20 cellular contexts compared by ENCODE assay signal in the genomic region with DNA sequence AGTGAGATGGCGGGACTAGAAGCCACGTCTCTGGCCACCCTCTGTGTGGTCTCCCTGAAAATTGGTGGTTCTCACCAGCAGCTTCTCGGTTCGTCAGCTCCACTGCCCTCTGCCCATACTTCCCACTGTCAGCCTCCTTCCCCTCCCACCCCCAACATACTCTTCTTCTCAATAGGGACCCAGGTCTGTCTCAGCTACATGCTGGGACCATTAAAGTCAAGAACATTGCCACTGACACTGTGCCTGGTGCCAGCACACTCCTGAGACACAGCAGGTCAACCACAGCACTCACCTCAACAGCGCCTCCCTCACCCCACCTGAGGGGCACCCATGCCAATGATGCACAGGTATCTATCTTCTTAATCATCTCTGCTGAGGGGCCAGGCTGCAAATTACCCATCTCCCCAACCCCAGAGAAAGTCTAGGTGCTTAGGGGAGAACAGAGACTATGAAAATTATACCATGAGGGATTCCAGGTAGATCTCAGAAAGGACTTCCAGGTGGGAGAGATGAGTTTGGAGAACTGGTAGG. TPM values are rescaled to one million over a fixed set of nuclear protein-coding genes. Genes with fewer than 3 reads are reported as not detected.
DNase-seq lines count a peak whose midpoint lies in the region; ATAC-seq and TF ChIP-seq lines count a peak whose summit lies in the region.
"Had no signal": no experiment of that assay in that cellular context is flagged by ENCODE, and none has a peak within 500 bp of the region (broad histone marks: within the 10 kb centered on the region; RNA-seq: fewer than 3 reads in every experiment).

No MANE protein-coding gene starts in this region.

- peaks cover 31% of the 10 kb centered on the region for H3K27me3 Mint-ChIP-seq in T-helper 17 cell

- peaks cover 4% of the 10 kb centered on the region for H3K36me3 Mint-ChIP-seq in T-helper 17 cell (ENCODE audit: low read depth)

- TF ChIP-seq POLR2A in upper lobe of left lung (IDR thresholded peaks at IDR 0.05) = no peak

- no peaks in the 10 kb centered on the region for H3K9me3 ChIP-seq in left ventricle myocardium inferior (replicated peaks)
- H3K9me3 ChIP-seq in T-helper 17 cell (ENCODE audit: control insufficient read depth, low read length, poor library complexity, severe bottlenecking) = no peaks in the 10 kb centered on the region
- H3K9me3 ChIP-seq in iPS-15b (ENCODE audit: control insufficient read depth, insufficient read depth, low read length) = no peaks in the 10 kb centered on the region
- no peaks in the 10 kb centered on the region for H3K9me3 ChIP-seq in thymus (ENCODE audit: control insufficient read depth)
- no peaks in the 10 kb centered on the region for H3K9me3 ChIP-seq in upper lobe of left lung
- H3K9me3 ChIP-seq: SK-N-SH, thoracic aorta had no signal

- intact Hi-C loops in left ventricle myocardium inferior (cut with micrococcal nuclease) (loop anchor here (5.0 kb wide), 1 partner anchor 168 kb away; no protein-coding TSS in a partner anchor), left cardiac atrium (cut with DNase I) (loop anchor here (5.0 to 10.0 kb wide), 4 partner anchors 83 to 398 kb away; a partner anchor contains a TSS)

- H3K27ac Mint-ChIP-seq in T-helper 17 cell = peak overlapping the region; percentile 4

- H3K4me1 Mint-ChIP-seq in T-helper 17 cell = peaks cover 48% of the 10 kb centered on the region

- no peak for TF ChIP-seq CTCF in left ventricle myocardium inferior (IDR thresholded peaks at IDR 0.05; ENCODE audit: borderline replicate concordance)
- no peak for TF ChIP-seq CTCF in upper lobe of left lung (IDR thresholded peaks at IDR 0.05)

- WGBS in thymus = 85% methylated on average over 5 of the region's 5 CpGs
- 76 to 82% methylated on average over 5 of the region's 5 CpGs for WGBS in upper lobe of left lung, 2 donors

- DNase-seq in left ventricle myocardium inferior = no peak
- DNase-seq in left cardiac atrium = no peak
- no peak for DNase-seq in T-helper 17 cell
- DNase-seq in stimulated activated naive CD4-positive, alpha-beta T cell treated with Interleukin-2 at 50 U/mL for 16 hours (lab: John Stamatoyannopoulos, UW) = no peak
- DNase-seq in upper lobe of left lung = no peak
- no peak for DNase-seq in iPS-NIHi7 (ENCODE audit: extremely low spot score)
- DNase-seq: effector CD8-positive, alpha-beta T cell; mesendoderm; NCI-H1417 treated with DMSO at 0.1 percent for 48 hours; PC-3; SK-N-SH; stimulated activated CD4-positive, alpha-beta T cell treated with anti-CD3 and anti-CD28 coated beads, Interleukin-15, amount 100 ng/mL, for 24 hours had no signal

- peak overlapping the region; percentile 75 for H3K4me3 ChIP-seq in left ventricle myocardium inferior
- H3K4me3 ChIP-seq in iPS-15b (ENCODE audit: low read depth, low read length) = peak overlapping the region; percentile 60
- peak overlapping the region; percentile 71 for H3K4me3 ChIP-seq in thymus (ENCODE audit: low read length)
- no peak overlapping the region for H3K4me3 ChIP-seq in upper lobe of left lung

- H3K4me1 ChIP-seq in left ventricle myocardium inferior = peaks cover 31% of the 10 kb centered on the region
- H3K4me1 ChIP-seq in iPS-15b (ENCODE audit: control insufficient read depth, insufficient read depth, low read length) = peaks cover 3% of the 10 kb centered on the region
- peaks cover 17% of the 10 kb centered on the region for H3K4me1 ChIP-seq in thymus (ENCODE audit: control insufficient read depth, insufficient read depth, low read length)
- peaks cover 16 to 35% (median 25%) of the 10 kb centered on the region in 4 donors for H3K4me1 ChIP-seq in upper lobe of left lung

- H3K27me3 ChIP-seq in left ventricle myocardium inferior (ENCODE audit: low read depth) = peaks cover 48% of the 10 kb centered on the region
- peaks cover 26% of the 10 kb centered on the region for H3K27me3 ChIP-seq in iPS-15b (ENCODE audit: control insufficient read depth, insufficient read depth, low read length)
- no peaks in the 10 kb centered on the region for H3K27me3 ChIP-seq in thymus (ENCODE audit: control insufficient read depth, insufficient read depth)
- peaks cover 0 to 16% (median 8%) of the 10 kb centered on the region in 4 donors for H3K27me3 ChIP-seq in upper lobe of left lung

- ATAC-seq in left cardiac atrium = no peak
- ATAC-seq in T-helper 17 cell = no peak
- ATAC-seq in upper lobe of left lung (ENCODE audit: low FRiP score in 2 of 2) = no peak
- ATAC-seq: HCT116, PC-3 had no signal

- peak overlapping the region; percentile 92 for H3K27ac ChIP-seq in left ventricle myocardium inferior (replicated peaks)
- no peak overlapping the region for H3K27ac ChIP-seq in thymus (ENCODE audit: low read depth)
- no peak overlapping the region for H3K27ac ChIP-seq in upper lobe of left lung
- H3K27ac ChIP-seq: KMS-11, thoracic aorta had no signal

- TF ChIP-seq EP300 in upper lobe of left lung (IDR thresholded peaks at IDR 0.05) = no peak

- H3K9ac ChIP-seq in iPS-15b (ENCODE audit: low read depth, low read length) = no peak overlapping the region
- H3K9ac ChIP-seq: KMS-11, SK-N-SH had no signal

- H3K4me3 Mint-ChIP-seq in T-helper 17 cell = peak overlapping the region; percentile 80

- H3K36me3 ChIP-seq in left ventricle myocardium inferior = no peaks in the 10 kb centered on the region
- H3K36me3 ChIP-seq in iPS-15b (ENCODE audit: control insufficient read depth, insufficient read depth, low read length) = no peaks in the 10 kb centered on the region
- H3K36me3 ChIP-seq in thymus (ENCODE audit: control insufficient read depth, insufficient read depth) = no peaks in the 10 kb centered on the region
- H3K36me3 ChIP-seq in upper lobe of left lung = no peaks in the 10 kb centered on the region
- H3K36me3 ChIP-seq: thoracic aorta had no signal

RNA-seq across cellular contexts. Expression of a gene that starts 1.3 kb away (rescaled TPM):
- total RNA-seq in left ventricle myocardium inferior (12.2 TPM), left cardiac atrium (10 to 100 TPM in 1 of 2 donors, 1 to 10 TPM in 1; 7.6 to 18.0 TPM), T-helper 17 cell (10 to 100 TPM in 1 of 2 donors, 1 to 10 TPM in 1; 7.5 to 11.7 TPM), upper lobe of left lung (10 to 100 TPM in 3 of 6 donors, 1 to 10 TPM in 3; 3.8 to 47.1 (median 10.5) TPM)
- polyA plus RNA-seq in thymus = 66.4 TPM
- total RNA-seq: PC-3 had no signal

RNA-seq across cellular contexts. Expression of a gene that starts 15.8 kb away (rescaled TPM):
- total RNA-seq in left ventricle myocardium inferior (not detected), left cardiac atrium (not detected), T-helper 17 cell (not detected), upper lobe of left lung (under 1 TPM in 1 of 6 donors, not detected in 5; 0.39 TPM)
- polyA plus RNA-seq in thymus = 6.3 TPM
- total RNA-seq: fibroblast of villous mesenchyme, NCI-H460, PC-3, posterior vena cava had no signal
- polyA plus RNA-seq: SK-N-SH had no signal

RNA-seq across cellular contexts. Expression of a gene that starts 47.3 kb away (rescaled TPM):
- total RNA-seq in left ventricle myocardium inferior (3.7 TPM), left cardiac atrium (1 to 10 TPM; 5.4 to 5.8 TPM), T-helper 17 cell (10 to 100 TPM; 21.4 to 21.9 TPM), upper lobe of left lung (100 to 1,000 TPM in 1 of 6 donors, 10 to 100 TPM in 5; 28.8 to 149 (median 34.0) TPM)
- 11.7 TPM for polyA plus RNA-seq in thymus

RNA-seq across cellular contexts. Expression of a gene that starts 49.9 kb away (rescaled TPM):
- 944 TPM for total RNA-seq in left ventricle myocardium inferior
- 1,000 to 10,000 TPM; 1,055 to 1,074 TPM for total RNA-seq in left cardiac atrium
- total RNA-seq in T-helper 17 cell = 1,000 to 10,000 TPM; 3,035 to 3,199 TPM
- 3,788 TPM for polyA plus RNA-seq in thymus
- 1,000 to 10,000 TPM; 1,356 to 1,902 (median 1,599) TPM for total RNA-seq in upper lobe of left lung

Comparison
In these comparisons a context has a peak if more than half of its experiments do, and no peak if none do; other contexts are left out.
1. H3K4me3 ChIP-seq: peak in left ventricle myocardium inferior (single experiment), iPS-15b (single experiment) and thymus (single experiment); none in upper lobe of left lung (0 of 4).